ENCODE assay signal across 22 cellular contexts in the genomic region with DNA sequence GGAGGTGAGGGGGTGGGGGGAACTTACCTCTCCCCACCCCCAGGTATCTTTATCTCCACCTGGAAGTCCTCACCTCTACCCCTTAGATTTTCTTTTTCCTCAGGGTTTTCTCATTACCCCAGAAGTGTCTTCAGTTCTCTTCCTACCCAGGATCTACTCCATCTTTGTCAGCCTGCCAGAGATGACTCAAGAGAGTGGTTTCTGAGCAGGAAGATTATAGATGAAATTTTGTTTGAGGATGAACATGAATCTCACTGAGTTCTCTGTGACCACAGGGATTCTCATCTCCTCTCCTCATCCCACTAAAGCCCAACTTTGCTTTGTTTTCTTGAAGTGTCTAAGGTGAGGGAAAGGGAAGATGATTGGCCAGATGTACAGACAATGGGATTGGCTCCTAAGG. TPM values are rescaled to one million over a fixed set of nuclear protein-coding genes. Genes with fewer than 3 reads are reported as not detected.
DNase-seq lines count a peak whose midpoint lies in the region; ATAC-seq and TF ChIP-seq lines count a peak whose summit lies in the region.
"Had no signal": no experiment of that assay in that cellular context is flagged by ENCODE, and none has a peak within 500 bp of the region (broad histone marks: within the 10 kb centered on the region; RNA-seq: fewer than 3 reads in every experiment).

No MANE protein-coding gene starts in this region.

- H3K27ac Mint-ChIP-seq in activated T-helper 17 cell treated with anti-CD3 and anti-CD28 coated beads, Interleukin-2, amount 50 U/mL, for 72 hours, result peak overlapping the region; percentile 13
- H3K27ac Mint-ChIP-seq: activated CD4-positive, alpha-beta T cell treated with anti-CD3 and anti-CD28 coated beads, Interleukin-2, amount 10 ng/mL, durations not matched to agents 24 days and 14 days; nephron had no signal

- H3K27ac ChIP-seq in osteoblast (ENCODE audit: low read depth, low read length), result no peak overlapping the region
- H3K27ac ChIP-seq: 22Rv1, body of pancreas, C4-2B, hepatocyte, testis had no signal

- H2AFZ ChIP-seq in osteoblast (ENCODE audit: low read length), result no peak overlapping the region
- H2AFZ ChIP-seq: hepatocyte had no signal

- no peaks in the 10 kb centered on the region for H3K27me3 ChIP-seq in osteoblast (ENCODE audit: insufficient read depth, low read length)
- H3K27me3 ChIP-seq: body of pancreas, hepatocyte, testis had no signal

- no peaks in the 10 kb centered on the region for H3K36me3 ChIP-seq in osteoblast (ENCODE audit: insufficient read depth, low read length)

- no peak for TF ChIP-seq CTCF in osteoblast (IDR thresholded peaks at IDR 0.05; ENCODE audit: extremely low read depth, low read depth, low read length)

- no peak for ATAC-seq in activated T-helper 17 cell treated with anti-CD3 and anti-CD28 coated beads, Interleukin-2, amount 50 U/mL, for 72 hours (replicated peaks)
- ATAC-seq in HG03457 (IDR thresholded peaks at IDR 0.05; ENCODE audit: unreplicated experiment), result no peak
- ATAC-seq: body of pancreas had no signal

- H3K36me3 Mint-ChIP-seq in activated T-helper 17 cell treated with anti-CD3 and anti-CD28 coated beads, Interleukin-2, amount 50 U/mL, for 72 hours (ENCODE audit: low read depth), result no peaks in the 10 kb centered on the region

- no peaks in the 10 kb centered on the region for H3K27me3 Mint-ChIP-seq in activated T-helper 17 cell treated with anti-CD3 and anti-CD28 coated beads, Interleukin-2, amount 50 U/mL, for 72 hours

- no peaks in the 10 kb centered on the region for H3K9me3 ChIP-seq in osteoblast (ENCODE audit: low read depth, low read length)
- H3K9me3 ChIP-seq: body of pancreas, testis had no signal

- DNase-seq in NCI-H2196 (lab: John Stamatoyannopoulos, UW; ENCODE audit: unreplicated experiment) (peak; percentile 12), NCI-H2196 treated with DMSO at 0.1 percent for 48 hours (lab: John Stamatoyannopoulos, UW; ENCODE audit: unreplicated experiment) (no peak), fibroblast of gingiva (ENCODE audit: low read depth) (peak; percentile 56), osteoblast (ENCODE audit: insufficient read length, low spot score, missing footprints) (peak; percentile 96), SHP77 (lab: John Stamatoyannopoulos, UW) (no peak), NCI-H524 (lab: John Stamatoyannopoulos, UW) (no peak)
- DNase-seq: activated CD4-positive, alpha-beta T cell treated with anti-CD3 and anti-CD28 coated beads, Interleukin-2, amount 10 ng/mL, durations not matched to agents 24 days and 14 days; body of pancreas; dermis blood vessel endothelial cell; kidney glomerular epithelial cell; NCI-H146; NCI-H345; NK-92 treated with Interleukin-12 subunit alpha and Interleukin-12 subunit beta, amount 100 ng/mL, for 24 hours; stimulated activated CD4-positive, alpha-beta T cell treated with anti-CD3 and anti-CD28 coated beads, Interleukin-12 subunit alpha, Interleukin-12 subunit beta, amount 100 ng/mL, for 4 hours; SW 1271; testis had no signal

- no peak overlapping the region for H3K4me2 ChIP-seq in osteoblast (ENCODE audit: insufficient read depth, low read length)
- H3K4me2 ChIP-seq: hepatocyte had no signal

- H3K4me3 Mint-ChIP-seq in activated T-helper 17 cell treated with anti-CD3 and anti-CD28 coated beads, Interleukin-2, amount 50 U/mL, for 72 hours, result no peak overlapping the region
- H3K4me3 Mint-ChIP-seq: activated CD4-positive, alpha-beta T cell treated with anti-CD3 and anti-CD28 coated beads, Interleukin-2, amount 10 ng/mL, durations not matched to agents 24 days and 14 days; nephron had no signal

- no peak overlapping the region for H3K4me3 ChIP-seq in osteoblast (ENCODE audit: insufficient read depth, low read length)
- H3K4me3 ChIP-seq: body of pancreas, hepatocyte, testis had no signal

- H3K4me1 ChIP-seq in osteoblast (ENCODE audit: insufficient read depth, low read length), result peaks cover 13% of the 10 kb centered on the region
- H3K4me1 ChIP-seq: body of pancreas, testis had no signal

- H3K9me3 Mint-ChIP-seq in activated T-helper 17 cell treated with anti-CD3 and anti-CD28 coated beads, Interleukin-2, amount 50 U/mL, for 72 hours, result no peaks in the 10 kb centered on the region
- H3K9me3 Mint-ChIP-seq: nephron had no signal

- no peaks in the 10 kb centered on the region for H4K20me1 ChIP-seq in osteoblast (ENCODE audit: insufficient read depth, low read length)

- H3K4me1 Mint-ChIP-seq in activated T-helper 17 cell treated with anti-CD3 and anti-CD28 coated beads, Interleukin-2, amount 50 U/mL, for 72 hours, result no peaks in the 10 kb centered on the region

- no peaks in the 10 kb centered on the region for H3K79me2 ChIP-seq in osteoblast (ENCODE audit: insufficient read depth, low read length)
- H3K79me2 ChIP-seq: hepatocyte had no signal

RNA-seq across cellular contexts. Expression of a gene that starts 5.2 kb away (rescaled TPM):
- total RNA-seq in activated T-helper 17 cell treated with anti-CD3 and anti-CD28 coated beads, Interleukin-2, amount 50 U/mL, for 72 hours, result 10 to 100 TPM; 27.7 to 38.0 TPM
- total RNA-seq in osteoblast, result 17.0 and 17.4 TPM in 2 replicates

RNA-seq across cellular contexts. Expression of a gene that starts 8.0 kb away (rescaled TPM):
- under 1 TPM; 0.43 to 0.58 TPM for total RNA-seq in activated T-helper 17 cell treated with anti-CD3 and anti-CD28 coated beads, Interleukin-2, amount 50 U/mL, for 72 hours
- 0.88 and 2.2 TPM in 2 replicates for total RNA-seq in osteoblast
- total RNA-seq: dermis blood vessel endothelial cell had no signal

RNA-seq across cellular contexts. Expression of a gene that starts 8.5 kb away (rescaled TPM):
- total RNA-seq in activated T-helper 17 cell treated with anti-CD3 and anti-CD28 coated beads, Interleukin-2, amount 50 U/mL, for 72 hours, result not detected
- total RNA-seq in osteoblast, result not detected in 2 replicates
- total RNA-seq: activated CD4-positive, alpha-beta T cell treated with anti-CD3 and anti-CD28 coated beads, Interleukin-2, amount 10 ng/mL, durations not matched to agents 24 days and 14 days; dermis blood vessel endothelial cell; hepatocyte had no signal

RNA-seq across cellular contexts. Expression of a gene that starts 9.0 kb away (rescaled TPM):
- total RNA-seq in activated T-helper 17 cell treated with anti-CD3 and anti-CD28 coated beads, Interleukin-2, amount 50 U/mL, for 72 hours, result 1 to 10 TPM; 2.4 to 6.8 TPM
- total RNA-seq in osteoblast, result 2.1 and 2.5 TPM in 2 replicates

RNA-seq across cellular contexts. Expression of a gene that starts 28.7 kb away (rescaled TPM):
- 10 to 100 TPM; 11.1 to 11.6 TPM for total RNA-seq in activated T-helper 17 cell treated with anti-CD3 and anti-CD28 coated beads, Interleukin-2, amount 50 U/mL, for 72 hours
- 16.6 and 20.3 TPM in 2 replicates for total RNA-seq in osteoblast

Comparison
In these comparisons a context has a peak if more than half of its experiments do, and no peak if none do; other contexts are left out.
1. DNase-seq: peak in NCI-H2196 (single experiment), fibroblast of gingiva (single experiment) and osteoblast (single experiment); none in NCI-H2196 treated with DMSO at 0.1 percent for 48 hours (single experiment), SHP77 (0 of 2) and NCI-H524 (0 of 2).